ENCODE assay signal across 10 cellular contexts in genomic region chr12:106195638-106196037, GRCh38. TPM values are rescaled to one million over a fixed set of nuclear protein-coding genes. Genes with fewer than 3 reads are reported as not detected.
DNase-seq lines count a peak whose midpoint lies in the region; ATAC-seq and TF ChIP-seq lines count a peak whose summit lies in the region.
"Had no signal": no experiment of that assay in that cellular context is flagged by ENCODE, and none has a peak within 500 bp of the region (broad histone marks: within the 10 kb centered on the region; RNA-seq: fewer than 3 reads in every experiment).

No MANE protein-coding gene starts in this region.

- H3K4me3 ChIP-seq in breast epithelium, result peak overlapping the region in 1 of 3 donors; percentile 12
- no peak overlapping the region for H3K4me3 ChIP-seq in psoas muscle

- ATAC-seq in psoas muscle, result peak; percentile 91 to 94 (median 94)
- no peak for ATAC-seq in GM19023 (IDR thresholded peaks at IDR 0.05; ENCODE audit: unreplicated experiment)

- H3K36me3 ChIP-seq in breast epithelium (no peaks in the 10 kb centered on the region), psoas muscle (ENCODE audit: insufficient read depth in 1 of 2, low read depth in 1 of 2) (no peaks in the 10 kb centered on the region)

- no peaks in the 10 kb centered on the region for H3K4me1 ChIP-seq in breast epithelium
- H3K4me1 ChIP-seq in psoas muscle, result peaks cover 46% of the 10 kb centered on the region

- 15 to 31% (median 22%) methylated on average over 5 of the region's 5 CpGs for WGBS in psoas muscle, 3 donors

- no peaks in the 10 kb centered on the region for H3K27me3 ChIP-seq in breast epithelium
- no peaks in the 10 kb centered on the region for H3K27me3 ChIP-seq in psoas muscle (ENCODE audit: insufficient read depth in 3 of 3, low read length in 2 of 3)

- in situ Hi-C loops in G401 (cut with HindIII; ENCODE audit: low sequenced_read_pairs), result no loop called here

- intact Hi-C loops in breast epithelium (cut with DNase I; ENCODE audit: low total_unique reads) (loop anchor here (5.0 kb wide), 1 partner anchor 1177 kb away; no protein-coding TSS in a partner anchor), psoas muscle (cut with DNase I) (no loop called here)

- DNase-seq in G401 (ENCODE audit: low spot score) (peak; percentile 20), breast epithelium (ENCODE audit: low spot score in 2 of 2) (peak; percentile 55 to 60), iris pigment epithelial cell (ENCODE audit: low read depth) (peak; percentile 89), psoas muscle (peak; percentile 79 to 91), OCI-M1 (lab: John Stamatoyannopoulos, UW) (no peak), HK-2 (ENCODE audit: unreplicated experiment) (no peak)
- no peak for DNase-seq in activated T-cell treated with anti-CD3 and anti-CD28 coated beads, Interleukin-2, amount 50 U/mL, for 48 hours
- DNase-seq: activated naive CD4-positive, alpha-beta T cell treated with anti-CD3 and anti-CD28 coated beads, Interleukin-2, amount 10 ng/mL, durations not matched to agents 7 days and 5 days had no signal

- no peak for TF ChIP-seq CTCF in breast epithelium (IDR thresholded peaks at IDR 0.05)
- TF ChIP-seq CTCF in psoas muscle (IDR thresholded peaks at IDR 0.05), result no peak

- no peak for TF ChIP-seq POLR2A in breast epithelium (IDR thresholded peaks at IDR 0.05)

- H3K9me3 ChIP-seq in breast epithelium (no peaks in the 10 kb centered on the region), psoas muscle (no peaks in the 10 kb centered on the region)

- H3K27ac ChIP-seq in breast epithelium, result peak overlapping the region; percentile 46 to 82
- H3K27ac ChIP-seq in psoas muscle, result peak overlapping the region; percentile 62
- H3K27ac ChIP-seq: VCaP had no signal

RNA-seq across cellular contexts. Expression of gene CKAP4, which starts 52.2 kb away (rescaled TPM):
- 50.9 and 54.4 TPM in 2 replicates for total RNA-seq in G401 (2014; rRNA removed; shearing (Covaris generic))
- 10 to 100 TPM; 22.0 to 39.3 (median 30.9) TPM for total RNA-seq in breast epithelium
- 10 to 100 TPM; 14.2 to 24.4 (median 19.7) TPM for total RNA-seq in psoas muscle
- polyA plus RNA-seq in psoas muscle, result 10 to 100 TPM in 1 of 3 donors, 1 to 10 TPM in 2; 7.6 to 14.7 (median 8.0) TPM

RNA-seq across cellular contexts. Expression of gene NUAK1, which starts 56.9 kb away (rescaled TPM):
- 8.0 and 20.4 TPM in 2 replicates for total RNA-seq in G401 (2014; rRNA removed; shearing (Covaris generic))
- 10 to 100 TPM in 2 of 3 donors, 1 to 10 TPM in 1; 6.0 to 20.2 (median 13.1) TPM for total RNA-seq in breast epithelium
- 100 to 1,000 TPM in 1 of 4 donors, 10 to 100 TPM in 3; 19.8 to 102 (median 35.6) TPM for total RNA-seq in psoas muscle
- polyA plus RNA-seq in psoas muscle, result 10 to 100 TPM in 2 of 3 donors, 1 to 10 TPM in 1; 7.0 to 21.8 (median 10.2) TPM

Comparison
In these comparisons a context has a peak if more than half of its experiments do, and no peak if none do; other contexts are left out.
1. DNase-seq: peak in G401 (single experiment), breast epithelium (2 of 2), iris pigment epithelial cell (single experiment) and psoas muscle (2 of 2); none in OCI-M1 (single experiment), HK-2 (single experiment) and activated T-cell treated with anti-CD3 and anti-CD28 coated beads, Interleukin-2, amount 50 U/mL, for 48 hours (0 of 2).